25 cellular contexts compared by ENCODE assay signal in the genomic region with DNA sequence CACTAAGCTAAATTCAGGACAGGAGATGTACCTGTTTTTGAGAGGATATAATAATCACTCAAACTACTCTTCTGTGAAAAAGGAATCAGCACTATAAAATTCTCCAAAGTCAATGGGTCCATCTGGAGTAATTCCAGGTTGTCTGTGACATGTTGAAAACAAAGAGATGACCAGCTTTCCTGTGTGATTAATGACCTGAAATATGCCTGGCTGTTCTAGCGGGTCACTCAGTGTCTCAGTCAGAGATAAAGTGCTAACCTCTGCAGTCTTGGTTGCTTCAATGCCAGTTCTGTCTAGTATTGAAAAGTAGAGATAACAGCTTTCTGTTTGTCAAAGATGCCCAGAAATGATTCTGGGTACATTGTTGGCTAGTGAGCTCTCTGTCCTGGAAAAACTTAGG.
DNase-seq lines count a peak whose midpoint lies in the region; ATAC-seq and TF ChIP-seq lines count a peak whose summit lies in the region.
"Had no signal": no experiment of that assay in that cellular context is flagged by ENCODE, and none has a peak within 500 bp of the region (broad histone marks: within the 10 kb centered on the region; RNA-seq: fewer than 3 reads in every experiment).

No MANE protein-coding gene starts in this region.

- TF ChIP-seq CTCF in PC-3 (conservative IDR thresholded peaks at IDR 0.05; ENCODE audit: low read depth, low read length) (no peak), mammary epithelial cell (conservative IDR thresholded peaks at IDR 0.05 in 1 of 2, IDR thresholded peaks at IDR 0.05 in 1 of 2; ENCODE audit: extremely low read depth in 1 of 2, insufficient read depth in 1 of 2, low read depth in 1 of 2, low read length in 2 of 2) (no peak)

- dilution Hi-C loops in mammary epithelial cell (cut with HindIII; ENCODE audit: low sequenced_read_pairs) = no loop called here

- DNase-seq in A172 (ENCODE audit: low spot score) = peak; percentile 28
- peak; percentile 13 for DNase-seq in PC-3
- peak; percentile 5 for DNase-seq in mammary epithelial cell
- peak; percentile 67 for DNase-seq in kidney tubule cell (ENCODE audit: low spot score)
- no peak for DNase-seq in HCEC 1CT
- no peak for DNase-seq in activated naive CD8-positive, alpha-beta T cell treated with anti-CD3 and anti-CD28 coated beads, Interleukin-2, amount 50 U/mL, for 24 hours
- DNase-seq in GF-D8 (lab: John Stamatoyannopoulos, UW) = no peak
- DNase-seq: 8988T, NCI-H1092 treated with DMSO at 0.1 percent for 48 hours, NCI-H1436, NCI-H187, NCI-H2081 treated with DMSO at 0.1 percent for 48 hours, NCI-H2171, NCI-H345, NCI-H524, NCI-H774, SHP77 had no signal

- no peaks in the 10 kb centered on the region for H3K4me1 Mint-ChIP-seq in activated naive CD8-positive, alpha-beta T cell treated with anti-CD3 and anti-CD28 coated beads, Interleukin-2, amount 50 U/mL, for 24 hours
- H3K4me1 Mint-ChIP-seq: IgD-negative memory B cell had no signal

- CTCF ChIA-PET in PC-3 (lab: Charles Lee) = no interaction called here
- CTCF ChIA-PET in mammary epithelial cell (lab: Charles Lee; ENCODE audit: low non-redundant PET) = interaction anchor here (0.6 kb wide), 1 partner anchor 11 kb away, joined by 3 read pairs; no protein-coding TSS in a partner anchor

- no peaks in the 10 kb centered on the region for H3K4me1 ChIP-seq in PC-3 (ENCODE audit: insufficient read depth, low read length)
- peaks cover 14% of the 10 kb centered on the region for H3K4me1 ChIP-seq in mammary epithelial cell (ENCODE audit: insufficient read depth, low read length)

- no peaks in the 10 kb centered on the region for H3K36me3 Mint-ChIP-seq in activated naive CD8-positive, alpha-beta T cell treated with anti-CD3 and anti-CD28 coated beads, Interleukin-2, amount 50 U/mL, for 24 hours (ENCODE audit: low read depth)
- H3K36me3 Mint-ChIP-seq: IgD-negative memory B cell had no signal

- no peaks in the 10 kb centered on the region for H3F3A ChIP-seq in PC-3 (ENCODE audit: low read length, unreplicated experiment)

- no peaks in the 10 kb centered on the region for H3K9me2 ChIP-seq in PC-3 (replicated peaks; ENCODE audit: low read length)

- H3K4me2 ChIP-seq in PC-3 (ENCODE audit: low read length) = no peak overlapping the region
- peak overlapping the region; percentile 7 for H3K4me2 ChIP-seq in mammary epithelial cell (ENCODE audit: insufficient read depth, low read depth, low read length)
- H3K4me2 ChIP-seq: GM23338, KMS-11 had no signal

- H3K9ac ChIP-seq in PC-3 (ENCODE audit: low read length) = no peak overlapping the region
- H3K9ac ChIP-seq in mammary epithelial cell (ENCODE audit: insufficient read depth, low read length) = no peak overlapping the region
- H3K9ac ChIP-seq: KMS-11 had no signal

- ATAC-seq in PC-3 = no peak
- no peak for ATAC-seq in GM19351 (IDR thresholded peaks at IDR 0.05; ENCODE audit: unreplicated experiment)
- ATAC-seq in activated naive CD8-positive, alpha-beta T cell treated with anti-CD3 and anti-CD28 coated beads, Interleukin-2, amount 50 U/mL, for 24 hours = no peak
- ATAC-seq: GM12878, GM23338 had no signal

- no TSS peak for BruUV-seq in PC-3 (replicated peaks; lab: Mats Ljungman, UMichigan)
- BruUV-seq in mammary epithelial cell (replicated peaks; lab: Mats Ljungman, UMichigan) = no TSS peak

- POLR2A ChIA-PET in PC-3 (lab: Charles Lee; ENCODE audit: unreplicated experiment) = no interaction called here

- 82% methylated on average over 1 of the region's 1 CpG for WGBS in mammary epithelial cell (ENCODE audit: low coverage, missing lambda C conversion rate)

- H4K20me1 ChIP-seq in PC-3 (ENCODE audit: low read length) (no peaks in the 10 kb centered on the region), mammary epithelial cell (ENCODE audit: insufficient read depth, low read length) (no peaks in the 10 kb centered on the region)

- H3K36me3 ChIP-seq in PC-3 (ENCODE audit: low read depth, low read length) (no peaks in the 10 kb centered on the region), mammary epithelial cell (ENCODE audit: insufficient read depth, low read length) (no peaks in the 10 kb centered on the region)
- H3K36me3 ChIP-seq: HAP-1 had no signal

- H3K4me3 ChIP-seq in PC-3 (ENCODE audit: low read length) (no peak overlapping the region), mammary epithelial cell (replicated peaks in 1 of 3; ENCODE audit: insufficient read depth in 1 of 3, low read depth in 2 of 3, low read length in 3 of 3) (no peak overlapping the region)
- H3K4me3 ChIP-seq: GM12878, GM23338, HAP-1 had no signal

- no peak overlapping the region for H3K27ac Mint-ChIP-seq in activated naive CD8-positive, alpha-beta T cell treated with anti-CD3 and anti-CD28 coated beads, Interleukin-2, amount 50 U/mL, for 24 hours
- H3K27ac Mint-ChIP-seq: GM23338, IgD-negative memory B cell had no signal

- no peaks in the 10 kb centered on the region for H3K79me2 ChIP-seq in PC-3 (ENCODE audit: low read length)
- H3K79me2 ChIP-seq in mammary epithelial cell (ENCODE audit: insufficient read depth, low read length) = no peaks in the 10 kb centered on the region

- H3K27me3 ChIP-seq in PC-3 (ENCODE audit: low read length) = no peaks in the 10 kb centered on the region
- H3K27me3 ChIP-seq in mammary epithelial cell (ENCODE audit: insufficient read depth, low read length) = no peaks in the 10 kb centered on the region

- no peak overlapping the region for H3K27ac ChIP-seq in PC-3 (ENCODE audit: low read length)
- peak overlapping the region; percentile 12 for H3K27ac ChIP-seq in mammary epithelial cell (ENCODE audit: insufficient read depth, low read depth, low read length)
- H3K27ac ChIP-seq: HL-60, KMS-11, RWPE1 had no signal

- in situ Hi-C loops in mammary epithelial cell (cut with MboI; ENCODE audit: low sequenced_read_pairs in 2 of 2) = no loop called here

- intact Hi-C loops in PC-3 (cut with micrococcal nuclease) (no loop called here), mammary epithelial cell (cut with micrococcal nuclease) (loop anchor here (10.0 kb wide), 2 partner anchors 161 to 1071 kb away; no protein-coding TSS in a partner anchor)

- H3K9me3 ChIP-seq in PC-3 (ENCODE audit: low read length) (no peaks in the 10 kb centered on the region), mammary epithelial cell (replicated peaks; ENCODE audit: insufficient read depth, low read length) (no peaks in the 10 kb centered on the region)
- H3K9me3 ChIP-seq: HAP-1 had no signal

- peaks cover 5% of the 10 kb centered on the region for H3K9me3 Mint-ChIP-seq in activated naive CD8-positive, alpha-beta T cell treated with anti-CD3 and anti-CD28 coated beads, Interleukin-2, amount 50 U/mL, for 24 hours
- H3K9me3 Mint-ChIP-seq: GM23338, IgD-negative memory B cell had no signal

- no peaks in the 10 kb centered on the region for H3K27me3 Mint-ChIP-seq in activated naive CD8-positive, alpha-beta T cell treated with anti-CD3 and anti-CD28 coated beads, Interleukin-2, amount 50 U/mL, for 24 hours
- H3K27me3 Mint-ChIP-seq: IgD-negative memory B cell had no signal

- H2AFZ ChIP-seq in PC-3 (ENCODE audit: low read length) (no peak overlapping the region), mammary epithelial cell (ENCODE audit: low read depth, low read length) (no peak overlapping the region)
- H2AFZ ChIP-seq: GM23338 had no signal

- H3K4me3 Mint-ChIP-seq in activated naive CD8-positive, alpha-beta T cell treated with anti-CD3 and anti-CD28 coated beads, Interleukin-2, amount 50 U/mL, for 24 hours = no peak overlapping the region
- H3K4me3 Mint-ChIP-seq: GM23338, IgD-negative memory B cell had no signal

Comparison
In these comparisons a context has a peak if more than half of its experiments do, and no peak if none do; other contexts are left out.
1. DNase-seq: peak in A172 (single experiment), PC-3 (single experiment), mammary epithelial cell (single experiment) and kidney tubule cell (single experiment); none in HCEC 1CT (single experiment), activated naive CD8-positive, alpha-beta T cell treated with anti-CD3 and anti-CD28 coated beads, Interleukin-2, amount 50 U/mL, for 24 hours (single experiment) and GF-D8 (single experiment).